ENCODE assay signal across 14 cellular contexts in the genomic region with DNA sequence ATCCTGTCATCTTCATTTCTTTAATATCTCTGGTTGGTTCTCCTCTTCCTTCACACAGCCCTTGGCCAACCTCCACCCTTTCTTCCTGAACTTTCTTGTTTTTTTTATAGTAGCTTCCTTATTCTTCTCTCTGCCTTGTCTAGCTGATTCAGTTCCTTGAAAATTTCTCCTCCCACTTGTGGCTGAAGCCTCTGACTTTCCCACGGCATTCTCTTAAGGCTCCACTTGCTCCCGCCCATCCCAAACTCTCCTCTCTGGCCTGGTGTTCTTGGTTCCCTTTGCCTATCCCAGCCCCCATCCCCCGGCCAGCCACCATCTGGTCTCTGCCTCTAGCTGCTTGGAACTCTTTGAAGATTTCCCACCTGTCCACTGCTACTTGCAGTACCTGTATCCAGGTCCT. TPM values are rescaled to one million over a fixed set of nuclear protein-coding genes. Genes with fewer than 3 reads are reported as not detected.
DNase-seq lines count a peak whose midpoint lies in the region; ATAC-seq, FAIRE-seq and TF ChIP-seq lines count a peak whose summit lies in the region.
"Had no signal": no experiment of that assay in that cellular context is flagged by ENCODE, and none has a peak within 500 bp of the region (broad histone marks: within the 10 kb centered on the region; RNA-seq: fewer than 3 reads in every experiment).

No MANE protein-coding gene starts in this region.

- intact Hi-C loops in adrenal gland (cut with DNase I) = no loop called here

- peak; percentile 69 for DNase-seq in ELR (ENCODE audit: low read depth)
- DNase-seq in bronchial epithelial cell (ENCODE audit: low read depth) = peak; percentile 47
- peak; percentile 46 for DNase-seq in iris pigment epithelial cell (ENCODE audit: low read depth)
- DNase-seq in adrenal gland = no peak
- DNase-seq in NCI-H2196 (lab: John Stamatoyannopoulos, UW; ENCODE audit: unreplicated experiment) = no peak
- DNase-seq: NCI-H2029 treated with DMSO at 0.1 percent for 48 hours; stimulated activated CD4-positive, alpha-beta T cell treated with anti-CD3 and anti-CD28 coated beads, Interleukin-2, amount 100 ng/mL, for 24 hours had no signal

- peak overlapping the region; percentile 54 for H3K27ac ChIP-seq in ACC112 (ENCODE audit: low read depth, low read length)
- H3K27ac ChIP-seq in adrenal gland = no peak overlapping the region
- H3K27ac ChIP-seq: BLaER1 treated with 17β-estradiol and CSF1 and Interleukin-3, amounts not matched to agents 10 nM and 100 nM; prostate gland; VCaP had no signal

- H3K4me1 ChIP-seq in ACC112 (ENCODE audit: control insufficient read depth, insufficient read depth, low read length, unreplicated experiment) (peaks cover 24% of the 10 kb centered on the region), adrenal gland (replicated peaks in 1 of 2) (no peaks in the 10 kb centered on the region)
- H3K4me1 ChIP-seq: prostate gland had no signal

- FAIRE-seq in bronchial epithelial cell (lab: Jason Lieb, UNC) = no peak
- FAIRE-seq: G401.6 had no signal

- H3K27me3 ChIP-seq in ACC112 (ENCODE audit: insufficient read depth, low read length) (no peaks in the 10 kb centered on the region), bronchial epithelial cell (ENCODE audit: control insufficient read depth, insufficient read depth, low read length) (no peaks in the 10 kb centered on the region), adrenal gland (no peaks in the 10 kb centered on the region)
- H3K27me3 ChIP-seq: BLaER1 treated with 17β-estradiol and CSF1 and Interleukin-3, amounts not matched to agents 10 nM and 100 nM had no signal

- no peak overlapping the region for H2AFZ ChIP-seq in ACC112 (ENCODE audit: low read length, unreplicated experiment)

- TF ChIP-seq CTCF in bronchial epithelial cell (IDR thresholded peaks at IDR 0.05; ENCODE audit: insufficient read depth, low read length, severe bottlenecking) = no peak
- no peak for TF ChIP-seq CTCF in adrenal gland (IDR thresholded peaks at IDR 0.05)

- peaks cover 12% of the 10 kb centered on the region for H3K79me2 ChIP-seq in ACC112 (ENCODE audit: control insufficient read depth, insufficient read depth, low read length, unreplicated experiment)

- WGBS in adrenal gland, 4 donors = 59 to 76% (median 69%) methylated on average over 3 of the region's 3 CpGs

- H3K36me3 ChIP-seq in ACC112 (ENCODE audit: insufficient read depth, low read length) (peaks cover 36% of the 10 kb centered on the region), bronchial epithelial cell (ENCODE audit: control insufficient read depth, insufficient read depth, low read length) (peaks cover 26% of the 10 kb centered on the region), adrenal gland (replicated peaks in 1 of 2) (no peaks in the 10 kb centered on the region)
- H3K36me3 ChIP-seq: prostate gland had no signal

- ATAC-seq in HG02588 (IDR thresholded peaks at IDR 0.05; ENCODE audit: unreplicated experiment) (no peak), HG03095 (IDR thresholded peaks at IDR 0.05; ENCODE audit: unreplicated experiment) (no peak)

- no peaks in the 10 kb centered on the region for H3K9me3 ChIP-seq in adrenal gland (replicated peaks in 1 of 3)
- H3K9me3 ChIP-seq: BLaER1 treated with 17β-estradiol and CSF1 and Interleukin-3, amounts not matched to agents 10 nM and 100 nM; prostate gland had no signal

- no peak for TF ChIP-seq POLR2A in adrenal gland (IDR thresholded peaks at IDR 0.05)

- H3K4me3 ChIP-seq in ACC112 (ENCODE audit: low read depth, low read length) = no peak overlapping the region
- H3K4me3 ChIP-seq in bronchial epithelial cell (ENCODE audit: low read depth, low read length) = no peak overlapping the region
- no peak overlapping the region for H3K4me3 ChIP-seq in adrenal gland
- H3K4me3 ChIP-seq: BLaER1 treated with 17β-estradiol and CSF1 and Interleukin-3, amounts not matched to agents 10 nM and 100 nM; prostate gland had no signal

RNA-seq across cellular contexts. Expression of a gene that starts 29.1 kb away (rescaled TPM):
- 12.9 and 17.0 TPM in 2 replicates for total RNA-seq in bronchial epithelial cell
- 10 to 100 TPM in 5 of 8 donors, 1 to 10 TPM in 3; 6.1 to 74.2 (median 13.0) TPM for total RNA-seq in adrenal gland
- polyA plus RNA-seq in adrenal gland = 10 to 100 TPM; 27.2 to 88.9 (median 35.9) TPM

Comparison
In these comparisons a context has a peak if more than half of its experiments do, and no peak if none do; other contexts are left out.
1. DNase-seq: peak in ELR (single experiment), bronchial epithelial cell (single experiment) and iris pigment epithelial cell (single experiment); none in adrenal gland (0 of 7) and NCI-H2196 (single experiment).